ENCODE assay signal across 22 cellular contexts in the genomic region with DNA sequence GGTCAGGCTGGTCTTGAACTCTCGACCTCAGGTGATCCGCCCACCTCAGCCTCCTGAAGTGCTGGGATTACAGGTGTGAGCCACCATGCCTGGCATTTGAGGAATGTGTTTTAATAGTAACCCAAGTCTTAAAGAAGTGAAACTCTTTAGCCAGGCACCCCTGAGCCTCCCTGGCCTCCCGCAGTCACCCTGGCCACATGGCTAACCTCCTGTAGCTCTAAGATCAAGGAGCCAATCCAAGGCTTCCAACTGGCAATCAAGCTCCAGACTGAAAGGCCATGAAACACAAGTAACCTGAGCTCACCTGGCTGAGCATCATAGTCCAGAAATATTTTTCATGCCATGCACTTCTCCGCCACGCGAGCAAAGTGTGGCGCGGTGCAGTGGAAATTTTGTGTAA.
A peak's percentile ranks its signal among the peaks of the same experiment; 100 is the strongest.
DNase-seq lines count a peak whose midpoint lies in the region; ATAC-seq and TF ChIP-seq lines count a peak whose summit lies in the region.
"Had no signal": no experiment of that assay in that cellular context is flagged by ENCODE, and none has a peak within 500 bp of the region (broad histone marks: within the 10 kb centered on the region; RNA-seq: fewer than 3 reads in every experiment).

No MANE protein-coding gene starts in this region.

- H3K36me3 ChIP-seq in GM23338 (ENCODE audit: insufficient read depth) (no peaks in the 10 kb centered on the region), endodermal cell (ENCODE audit: control insufficient read depth, insufficient read depth, low read length) (no peaks in the 10 kb centered on the region), OCI-LY7 (ENCODE audit: insufficient read depth, low read length) (no peaks in the 10 kb centered on the region)
- H3K36me3 ChIP-seq: BE2C; BLaER1 treated with 17β-estradiol and CSF1 and Interleukin-3, amounts not matched to agents 10 nM and 100 nM; HAP-1 had no signal

- H3K9ac ChIP-seq in endodermal cell (ENCODE audit: extremely low read depth, low read length, poor library complexity, severe bottlenecking): no peak overlapping the region
- H3K9ac ChIP-seq: BLaER1 treated with 17β-estradiol and CSF1 and Interleukin-3, amounts not matched to agents 10 nM and 100 nM had no signal

- ATAC-seq in GM23338: no peak
- ATAC-seq in Right ventricle myocardium inferior: no peak
- ATAC-seq in HG03196 (IDR thresholded peaks at IDR 0.05; ENCODE audit: unreplicated experiment): no peak
- ATAC-seq: A549, GM12878 had no signal

- H3K4me1 ChIP-seq in GM23338 (ENCODE audit: insufficient read depth) (no peaks in the 10 kb centered on the region), endodermal cell (ENCODE audit: control insufficient read depth, insufficient read depth, low read length) (no peaks in the 10 kb centered on the region), OCI-LY7 (ENCODE audit: insufficient read depth, low read length, poor library complexity, severe bottlenecking) (no peaks in the 10 kb centered on the region)
- H3K4me1 ChIP-seq: A549; BE2C; BLaER1 treated with 17β-estradiol and CSF1 and Interleukin-3, amounts not matched to agents 10 nM and 100 nM; HAP-1 had no signal

- H4K20me1 ChIP-seq in GM23338 (replicated peaks; ENCODE audit: insufficient read depth) (no peaks in the 10 kb centered on the region), OCI-LY7 (ENCODE audit: insufficient read depth, low read length) (no peaks in the 10 kb centered on the region)
- H4K20me1 ChIP-seq: BLaER1 treated with 17β-estradiol and CSF1 and Interleukin-3, amounts not matched to agents 10 nM and 100 nM had no signal

- intact Hi-C loops in Right ventricle myocardium inferior (cut with DNase I) (no loop called here), CD14-positive monocyte (cut with micrococcal nuclease) (no loop called here), OCI-LY7 (cut with micrococcal nuclease; ENCODE audit: unreplicated experiment) (no loop called here)

- no peaks in the 10 kb centered on the region for H3K27me3 ChIP-seq in GM23338 (ENCODE audit: insufficient read depth)
- H3K27me3 ChIP-seq in endodermal cell (ENCODE audit: control insufficient read depth, insufficient read depth, low read length, poor library complexity, severe bottlenecking): no peaks in the 10 kb centered on the region
- H3K27me3 ChIP-seq: BE2C; BLaER1 treated with 17β-estradiol and CSF1 and Interleukin-3, amounts not matched to agents 10 nM and 100 nM had no signal

- CTCF ChIA-PET in OCI-LY7 (lab: Charles Lee; ENCODE audit: unreplicated experiment): no interaction called here

- H3K4me3 ChIP-seq in GM23338 (no peak overlapping the region), endodermal cell (ENCODE audit: low read length) (no peak overlapping the region), OCI-LY7 (ENCODE audit: low read depth, low read length, poor library complexity, severe bottlenecking) (no peak overlapping the region)
- H3K4me3 ChIP-seq: A549; BLaER1 treated with 17β-estradiol and CSF1 and Interleukin-3, amounts not matched to agents 10 nM and 100 nM; GM12878; HAP-1 had no signal

- H3K79me2 ChIP-seq in GM23338 (replicated peaks; ENCODE audit: insufficient read depth): no peaks in the 10 kb centered on the region
- no peaks in the 10 kb centered on the region for H3K79me2 ChIP-seq in OCI-LY7 (ENCODE audit: insufficient read depth, low read depth, low read length)

- H3K27ac Mint-ChIP-seq in GM23338 (no peak overlapping the region), endodermal cell (no peak overlapping the region), CD14-positive monocyte (no peak overlapping the region)
- H3K27ac Mint-ChIP-seq: CD4-positive, alpha-beta memory T cell had no signal

- TF ChIP-seq CTCF in GM23338 (conservative IDR thresholded peaks at IDR 0.05; ENCODE audit: low read depth in 2 of 2) (no peak), endodermal cell (conservative IDR thresholded peaks at IDR 0.05) (no peak), CD14-positive monocyte (IDR thresholded peaks at IDR 0.05) (no peak), OCI-LY7 (conservative IDR thresholded peaks at IDR 0.05; ENCODE audit: low read length) (no peak)

- POLR2A ChIA-PET in OCI-LY7 (lab: Charles Lee): interaction anchor here (0.6 kb wide), 1 partner anchor 1298 kb away, joined by 4 read pairs; no protein-coding TSS in a partner anchor

- H3K9me3 Mint-ChIP-seq in GM23338 (no peaks in the 10 kb centered on the region), endodermal cell (no peaks in the 10 kb centered on the region), CD14-positive monocyte (peaks cover 0 to 10% (median 4%) of the 10 kb centered on the region in 7 donors)
- H3K9me3 Mint-ChIP-seq: CD4-positive, alpha-beta memory T cell had no signal

- DNase-seq in GM23338 (ENCODE audit: low spot score): peak; percentile 17
- peak; percentile 14 for DNase-seq in LoVo (ENCODE audit: low spot score)
- DNase-seq in endodermal cell: peak; percentile 49
- peak; percentile 23 for DNase-seq in kidney tubule cell (ENCODE audit: low spot score)
- DNase-seq in Right ventricle myocardium inferior (ENCODE audit: missing footprints): no peak
- no peak for DNase-seq in CD14-positive monocyte (ENCODE audit: low spot score)
- DNase-seq in OCI-LY7 (ENCODE audit: low spot score): no peak
- DNase-seq: 8988T; ACHN; AML-193; BE2C; Calu3; CD4-positive, alpha-beta memory T cell; COR-L47; DMS53; DMS79 treated with DMSO at 0.1 percent for 48 hours; GOT3 had no signal

- peaks cover 3% of the 10 kb centered on the region; the same call in 2 of the 3 replicates for H3K4me1 Mint-ChIP-seq in GM23338
- peaks cover 9% of the 10 kb centered on the region for H3K4me1 Mint-ChIP-seq in endodermal cell
- H3K4me1 Mint-ChIP-seq in CD14-positive monocyte: no peaks in the 10 kb centered on the region
- H3K4me1 Mint-ChIP-seq: CD4-positive, alpha-beta memory T cell had no signal

- H3K9me2 ChIP-seq in GM23338 (ENCODE audit: insufficient read depth) (no peaks in the 10 kb centered on the region), OCI-LY7 (ENCODE audit: insufficient read depth, low read length) (no peaks in the 10 kb centered on the region)

- H3K27me3 Mint-ChIP-seq in GM23338 (ENCODE audit: insufficient read depth, low read depth, poor library complexity) (no peaks in the 10 kb centered on the region), endodermal cell (ENCODE audit: insufficient read depth) (no peaks in the 10 kb centered on the region), CD14-positive monocyte (ENCODE audit: low read depth in 3 of 3) (peaks cover 0 to 5% (median 2%) of the 10 kb centered on the region in 3 donors)
- H3K27me3 Mint-ChIP-seq: CD4-positive, alpha-beta memory T cell had no signal

- H3K36me3 Mint-ChIP-seq in GM23338 (ENCODE audit: low read depth) (no peaks in the 10 kb centered on the region), endodermal cell (ENCODE audit: low read depth) (no peaks in the 10 kb centered on the region), CD14-positive monocyte (no peaks in the 10 kb centered on the region)
- H3K36me3 Mint-ChIP-seq: CD4-positive, alpha-beta memory T cell had no signal

- H3K27ac ChIP-seq in GM23338 (ENCODE audit: low read depth) (no peak overlapping the region), endodermal cell (ENCODE audit: low read depth, low read length) (no peak overlapping the region), OCI-LY7 (ENCODE audit: low read depth, low read length, poor library complexity, severe bottlenecking) (no peak overlapping the region)
- H3K27ac ChIP-seq: A549; BLaER1 treated with 17β-estradiol and CSF1 and Interleukin-3, amounts not matched to agents 10 nM and 100 nM had no signal

- no TSS peak for BruUV-seq in OCI-LY7 (replicated peaks; lab: Mats Ljungman, UMichigan)

- no peak overlapping the region for H2AFZ ChIP-seq in GM23338
- no peak overlapping the region for H2AFZ ChIP-seq in OCI-LY7 (ENCODE audit: low read length)

- H3K4me2 ChIP-seq in GM23338 (no peak overlapping the region), OCI-LY7 (ENCODE audit: low read length) (no peak overlapping the region)
- H3K4me2 ChIP-seq: A549; BLaER1 treated with 17β-estradiol and CSF1 and Interleukin-3, amounts not matched to agents 10 nM and 100 nM had no signal

- 76 to 98% methylated on average over 3 to 8 of the region's 8 CpGs for WGBS in endodermal cell (ENCODE audit: insufficient coverage in 1 of 2, insufficient read length in 1 of 2), 2 experiments

- no peak overlapping the region for H3K4me3 Mint-ChIP-seq in GM23338
- H3K4me3 Mint-ChIP-seq in endodermal cell: no peak overlapping the region
- H3K4me3 Mint-ChIP-seq in CD14-positive monocyte: no peak overlapping the region
- H3K4me3 Mint-ChIP-seq: CD4-positive, alpha-beta memory T cell had no signal

- no peaks in the 10 kb centered on the region for H3F3A ChIP-seq in GM23338 (replicated peaks; ENCODE audit: low read depth)

- H3K9me3 ChIP-seq in endodermal cell (ENCODE audit: control insufficient read depth, low read length): no peaks in the 10 kb centered on the region
- no peaks in the 10 kb centered on the region for H3K9me3 ChIP-seq in OCI-LY7 (ENCODE audit: low read length)
- H3K9me3 ChIP-seq: A549, BE2C, HAP-1 had no signal

TF ChIP-seq in GM23338, 12 proteins besides CTCF, POLR2A, EP300 and RAD21 (continues in another document):
- TF ChIP-seq STAT1 (IDR thresholded peaks at IDR 0.05; ENCODE audit: unreplicated experiment): no peak
- TF ChIP-seq REST (IDR thresholded peaks at IDR 0.05; ENCODE audit: unreplicated experiment): no peak
- no peak for TF ChIP-seq CREB1 (CRISPR knock-in tag; IDR thresholded peaks at IDR 0.05; ENCODE audit: low read depth)

Comparison
In these comparisons a context has a peak if more than half of its experiments do, and no peak if none do; other contexts are left out.
1. DNase-seq: peak in GM23338 (single experiment), LoVo (single experiment), endodermal cell (single experiment) and kidney tubule cell (single experiment); none in Right ventricle myocardium inferior (single experiment), CD14-positive monocyte (single experiment) and OCI-LY7 (single experiment).